ENCODE assay signal across 10 cellular contexts in genomic region chr9:99134893-99135341, GRCh38. TPM values are rescaled to one million over a fixed set of nuclear protein-coding genes. Genes with fewer than 3 reads are reported as not detected.
DNase-seq lines count a peak whose midpoint lies in the region; ATAC-seq, FAIRE-seq and TF ChIP-seq lines count a peak whose summit lies in the region.
"Had no signal": no experiment of that assay in that cellular context is flagged by ENCODE, and none has a peak within 500 bp of the region (broad histone marks: within the 10 kb centered on the region; RNA-seq: fewer than 3 reads in every experiment).

No MANE protein-coding gene starts in this region.

- no peak overlapping the region for H3K4me3 ChIP-seq in BLaER1
- H3K4me3 ChIP-seq in GM23248: no peak overlapping the region
- no peak overlapping the region for H3K4me3 ChIP-seq in transverse colon
- H3K4me3 ChIP-seq: neural progenitor cell had no signal

- H3K27me3 ChIP-seq in BLaER1 (no peaks in the 10 kb centered on the region), GM23248 (replicated peaks; ENCODE audit: insufficient read depth) (no peaks in the 10 kb centered on the region), transverse colon (no peaks in the 10 kb centered on the region)
- H3K27me3 ChIP-seq: neural progenitor cell had no signal

- no peak for TF ChIP-seq EP300 in transverse colon (IDR thresholded peaks at IDR 0.05; ENCODE audit: low read depth)

- in situ Hi-C loops in GM23248 (cut with MboI) (loop anchor here (10.0 to 25.0 kb wide), 2 partner anchors 123 to 280 kb away; no protein-coding TSS in a partner anchor), transverse colon (cut with MboI; ENCODE audit: low pct_ligation_motif_present in 1 of 4, low pct_unique_long_range_greater_than_20kb in 1 of 4, low sequenced_read_pairs in 3 of 4) (loop anchor here in 3 of 4 donors (10.0 to 25.0 kb wide), 4 partner anchors 130 to 280 kb away; no protein-coding TSS in a partner anchor)

- H3K36me3 Mint-ChIP-seq in activated T-helper 17 cell treated with anti-CD3 and anti-CD28 coated beads, Interleukin-2, amount 50 U/mL, for 72 hours (ENCODE audit: low read depth): peaks cover 72% of the 10 kb centered on the region

- H3K4me1 ChIP-seq in BLaER1: peaks cover 51% of the 10 kb centered on the region
- H3K4me1 ChIP-seq in GM23248 (ENCODE audit: insufficient read depth): peaks cover 25% of the 10 kb centered on the region
- peaks cover 0 to 22% (median 0%) of the 10 kb centered on the region in 4 donors for H3K4me1 ChIP-seq in transverse colon
- H3K4me1 ChIP-seq: neural progenitor cell had no signal

- H2AFZ ChIP-seq in GM23248: no peak overlapping the region
- H2AFZ ChIP-seq: neural progenitor cell had no signal

- intact Hi-C loops in transverse colon (cut with DNase I; ENCODE audit: low total_unique reads): loop anchor here (10.0 kb wide), 1 partner anchor 130 kb away; no protein-coding TSS in a partner anchor

- FAIRE-seq in islet of Langerhans (lab: Jason Lieb, UNC): peak; percentile 43

- H4K20me1 ChIP-seq in BLaER1 (peaks cover 8% of the 10 kb centered on the region; the same call in 1 of the 2 replicates), GM23248 (ENCODE audit: insufficient read depth) (no peaks in the 10 kb centered on the region)

- DNase-seq in GM23248: peak; percentile 77
- DNase-seq in transverse colon: no peak
- DNase-seq in AML-193 (lab: John Stamatoyannopoulos, UW): no peak
- DNase-seq in Kasumi-1 (lab: John Stamatoyannopoulos, UW): no peak
- DNase-seq in activated CD4-positive, CD25-positive, alpha-beta regulatory T cell treated with anti-CD3 and anti-CD28 coated beads, Interleukin-2, amount 50 U/mL, for 72 hours: no peak

- H3K27ac ChIP-seq in BLaER1 (no peak overlapping the region), GM23248 (peak overlapping the region; percentile 17), transverse colon (no peak overlapping the region)
- H3K27ac ChIP-seq: neural progenitor cell had no signal

- no peaks in the 10 kb centered on the region for H3K9me2 ChIP-seq in GM23248 (ENCODE audit: insufficient read depth)

- peaks cover 5% of the 10 kb centered on the region; the same call in 1 of the 2 replicates for H3K36me3 ChIP-seq in BLaER1
- H3K36me3 ChIP-seq in GM23248 (ENCODE audit: low read depth): peaks cover 50% of the 10 kb centered on the region
- peaks cover 0 to 4% (median 0%) of the 10 kb centered on the region in 4 donors for H3K36me3 ChIP-seq in transverse colon

- peaks cover 22% of the 10 kb centered on the region for H3F3A ChIP-seq in GM23248 (ENCODE audit: insufficient read depth)

- H3K9me3 ChIP-seq in BLaER1 (no peaks in the 10 kb centered on the region), GM23248 (ENCODE audit: low read depth) (no peaks in the 10 kb centered on the region), transverse colon (no peaks in the 10 kb centered on the region)

- no peak for TF ChIP-seq CTCF in transverse colon (IDR thresholded peaks at IDR 0.05)

- peak overlapping the region; percentile 62 for H3K4me2 ChIP-seq in BLaER1
- H3K4me2 ChIP-seq in GM23248 (ENCODE audit: unreplicated experiment): peak overlapping the region; percentile 6
- H3K4me2 ChIP-seq: neural progenitor cell had no signal

- no peaks in the 10 kb centered on the region for H3K27me3 Mint-ChIP-seq in activated T-helper 17 cell treated with anti-CD3 and anti-CD28 coated beads, Interleukin-2, amount 50 U/mL, for 72 hours

- no peaks in the 10 kb centered on the region for H3K9me3 Mint-ChIP-seq in activated T-helper 17 cell treated with anti-CD3 and anti-CD28 coated beads, Interleukin-2, amount 50 U/mL, for 72 hours
- H3K9me3 Mint-ChIP-seq: neural progenitor cell had no signal

- H3K27ac Mint-ChIP-seq in activated T-helper 17 cell treated with anti-CD3 and anti-CD28 coated beads, Interleukin-2, amount 50 U/mL, for 72 hours: no peak overlapping the region
- H3K27ac Mint-ChIP-seq: neural progenitor cell had no signal

- TF ChIP-seq POLR2A in transverse colon (IDR thresholded peaks at IDR 0.05): no peak

- peak overlapping the region; percentile 39 for H3K4me3 Mint-ChIP-seq in activated T-helper 17 cell treated with anti-CD3 and anti-CD28 coated beads, Interleukin-2, amount 50 U/mL, for 72 hours
- H3K4me3 Mint-ChIP-seq: neural progenitor cell had no signal

- peaks cover 27% of the 10 kb centered on the region for H3K4me1 Mint-ChIP-seq in activated T-helper 17 cell treated with anti-CD3 and anti-CD28 coated beads, Interleukin-2, amount 50 U/mL, for 72 hours

- H3K9ac ChIP-seq in BLaER1 (no peak overlapping the region), GM23248 (0 out of 2 replicates have a peak overlapping the region, but pooled peaks have one; percentile 0)
- H3K9ac ChIP-seq: neural progenitor cell had no signal

- ATAC-seq in activated T-helper 17 cell treated with anti-CD3 and anti-CD28 coated beads, Interleukin-2, amount 50 U/mL, for 72 hours (replicated peaks): peak; percentile 32
- ATAC-seq: Right ventricle myocardium inferior had no signal

- H3K79me2 ChIP-seq in GM23248 (ENCODE audit: insufficient read depth): peaks cover 73% of the 10 kb centered on the region

RNA-seq across cellular contexts. Expression of gene TGFBR1, which starts 30.0 kb away (rescaled TPM):
- 73.9 and 75.1 TPM in 2 replicates for total RNA-seq in GM23248 (2014; rRNA removed; shearing (Covaris generic))
- polyA plus RNA-seq in GM23248 (2016; fragmentation: Nextera tagmentation; extraction: Ambion mirVana): 41.0 and 46.3 TPM in 2 replicates
- 10 to 100 TPM; 56.0 to 56.3 TPM for total RNA-seq in activated T-helper 17 cell treated with anti-CD3 and anti-CD28 coated beads, Interleukin-2, amount 50 U/mL, for 72 hours
- total RNA-seq in transverse colon: 10 to 100 TPM; 17.6 to 24.1 (median 22.8) TPM
